Comparison of ENCODE assay signal across 2 cellular contexts in genomic region chr19:1434040-1434366, GRCh38.
TF ChIP-seq lines count a peak whose summit lies in the region.

No MANE protein-coding gene starts in this region.

TF ChIP-seq in GM23338, 12 proteins besides CTCF, POLR2A, EP300 and RAD21:
- TF ChIP-seq ZNF331 (CRISPR knock-in tag; IDR thresholded peaks at IDR 0.05; ENCODE audit: low read depth) (no peak), EZH2phosphoT487 (IDR thresholded peaks at IDR 0.05; ENCODE audit: unreplicated experiment) (no peak), EZH2 (IDR thresholded peaks at IDR 0.05; ENCODE audit: low read depth, unreplicated experiment) (no peak), CREB1 (CRISPR knock-in tag; IDR thresholded peaks at IDR 0.05; ENCODE audit: low read depth) (no peak), ETS1 (IDR thresholded peaks at IDR 0.05) (no peak), NANOG (IDR thresholded peaks at IDR 0.05; ENCODE audit: borderline replicate concordance) (no peak), REST (IDR thresholded peaks at IDR 0.05; ENCODE audit: unreplicated experiment) (no peak), POLR2AphosphoS5 (IDR thresholded peaks at IDR 0.05; ENCODE audit: low read depth) (no peak), ZNF114 (CRISPR knock-in tag; IDR thresholded peaks at IDR 0.05) (no peak), JUNB (IDR thresholded peaks at IDR 0.05; ENCODE audit: unreplicated experiment) (no peak), STAT1 (IDR thresholded peaks at IDR 0.05; ENCODE audit: unreplicated experiment) (no peak)
- TF ChIP-seq, protein P1, sequence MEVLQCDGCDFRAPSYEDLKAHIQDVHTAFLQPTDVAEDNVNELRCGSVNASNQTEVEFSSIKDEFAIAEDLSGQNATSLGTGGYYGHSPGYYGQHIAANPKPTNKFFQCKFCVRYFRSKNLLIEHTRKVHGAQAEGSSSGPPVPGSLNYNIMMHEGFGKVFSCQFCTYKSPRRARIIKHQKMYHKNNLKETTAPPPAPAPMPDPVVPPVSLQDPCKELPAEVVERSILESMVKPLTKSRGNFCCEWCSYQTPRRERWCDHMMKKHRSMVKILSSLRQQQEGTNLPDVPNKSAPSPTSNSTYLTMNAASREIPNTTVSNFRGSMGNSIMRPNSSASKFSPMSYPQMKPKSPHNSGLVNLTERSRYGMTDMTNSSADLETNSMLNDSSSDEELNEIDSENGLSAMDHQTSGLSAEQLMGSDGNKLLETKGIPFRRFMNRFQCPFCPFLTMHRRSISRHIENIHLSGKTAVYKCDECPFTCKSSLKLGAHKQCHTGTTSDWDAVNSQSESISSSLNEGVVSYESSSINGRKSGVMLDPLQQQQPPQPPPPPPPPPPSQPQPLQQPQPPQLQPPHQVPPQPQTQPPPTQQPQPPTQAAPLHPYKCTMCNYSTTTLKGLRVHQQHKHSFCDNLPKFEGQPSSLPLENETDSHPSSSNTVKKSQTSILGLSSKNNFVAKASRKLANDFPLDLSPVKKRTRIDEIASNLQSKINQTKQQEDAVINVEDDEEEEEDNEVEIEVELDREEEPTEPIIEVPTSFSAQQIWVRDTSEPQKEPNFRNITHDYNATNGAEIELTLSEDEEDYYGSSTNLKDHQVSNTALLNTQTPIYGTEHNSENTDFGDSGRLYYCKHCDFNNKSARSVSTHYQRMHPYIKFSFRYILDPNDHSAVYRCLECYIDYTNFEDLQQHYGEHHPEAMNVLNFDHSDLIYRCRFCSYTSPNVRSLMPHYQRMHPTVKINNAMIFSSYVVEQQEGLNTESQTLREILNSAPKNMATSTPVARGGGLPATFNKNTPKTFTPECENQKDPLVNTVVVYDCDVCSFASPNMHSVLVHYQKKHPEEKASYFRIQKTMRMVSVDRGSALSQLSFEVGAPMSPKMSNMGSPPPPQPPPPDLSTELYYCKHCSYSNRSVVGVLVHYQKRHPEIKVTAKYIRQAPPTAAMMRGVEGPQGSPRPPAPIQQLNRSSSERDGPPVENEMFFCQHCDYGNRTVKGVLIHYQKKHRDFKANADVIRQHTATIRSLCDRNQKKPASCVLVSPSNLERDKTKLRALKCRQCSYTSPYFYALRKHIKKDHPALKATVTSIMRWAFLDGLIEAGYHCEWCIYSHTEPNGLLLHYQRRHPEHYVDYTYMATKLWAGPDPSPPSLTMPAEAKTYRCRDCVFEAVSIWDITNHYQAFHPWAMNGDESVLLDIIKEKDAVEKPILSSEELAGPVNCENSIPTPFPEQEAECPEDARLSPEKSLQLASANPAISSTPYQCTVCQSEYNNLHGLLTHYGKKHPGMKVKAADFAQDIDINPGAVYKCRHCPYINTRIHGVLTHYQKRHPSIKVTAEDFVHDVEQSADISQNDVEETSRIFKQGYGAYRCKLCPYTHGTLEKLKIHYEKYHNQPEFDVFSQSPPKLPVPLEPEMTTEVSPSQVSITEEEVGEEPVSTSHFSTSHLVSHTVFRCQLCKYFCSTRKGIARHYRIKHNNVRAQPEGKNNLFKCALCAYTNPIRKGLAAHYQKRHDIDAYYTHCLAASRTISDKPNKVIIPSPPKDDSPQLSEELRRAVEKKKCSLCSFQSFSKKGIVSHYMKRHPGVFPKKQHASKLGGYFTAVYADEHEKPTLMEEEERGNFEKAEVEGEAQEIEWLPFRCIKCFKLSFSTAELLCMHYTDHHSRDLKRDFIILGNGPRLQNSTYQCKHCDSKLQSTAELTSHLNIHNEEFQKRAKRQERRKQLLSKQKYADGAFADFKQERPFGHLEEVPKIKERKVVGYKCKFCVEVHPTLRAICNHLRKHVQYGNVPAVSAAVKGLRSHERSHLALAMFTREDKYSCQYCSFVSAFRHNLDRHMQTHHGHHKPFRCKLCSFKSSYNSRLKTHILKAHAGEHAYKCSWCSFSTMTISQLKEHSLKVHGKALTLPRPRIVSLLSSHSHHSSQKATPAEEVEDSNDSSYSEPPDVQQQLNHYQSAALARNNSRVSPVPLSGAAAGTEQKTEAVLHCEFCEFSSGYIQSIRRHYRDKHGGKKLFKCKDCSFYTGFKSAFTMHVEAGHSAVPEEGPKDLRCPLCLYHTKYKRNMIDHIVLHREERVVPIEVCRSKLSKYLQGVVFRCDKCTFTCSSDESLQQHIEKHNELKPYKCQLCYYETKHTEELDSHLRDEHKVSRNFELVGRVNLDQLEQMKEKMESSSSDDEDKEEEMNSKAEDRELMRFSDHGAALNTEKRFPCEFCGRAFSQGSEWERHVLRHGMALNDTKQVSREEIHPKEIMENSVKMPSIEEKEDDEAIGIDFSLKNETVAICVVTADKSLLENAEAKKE (CRISPR knock-in tag; IDR thresholded peaks at IDR 0.05): no peak

TF ChIP-seq in GM12878, 131 proteins besides CTCF, POLR2A, EP300 and RAD21:
- TF ChIP-seq PRDM15 (CRISPR knock-in tag; IDR thresholded peaks at IDR 0.05): no peak
- no peak for TF ChIP-seq CHD4 (IDR thresholded peaks at IDR 0.05)
- TF ChIP-seq ZNF384 (IDR thresholded peaks at IDR 0.05; ENCODE audit: borderline replicate concordance, low read depth, low read length): no peak
